Comparison of ENCODE assay signal across 2 cellular contexts in the genomic region with DNA sequence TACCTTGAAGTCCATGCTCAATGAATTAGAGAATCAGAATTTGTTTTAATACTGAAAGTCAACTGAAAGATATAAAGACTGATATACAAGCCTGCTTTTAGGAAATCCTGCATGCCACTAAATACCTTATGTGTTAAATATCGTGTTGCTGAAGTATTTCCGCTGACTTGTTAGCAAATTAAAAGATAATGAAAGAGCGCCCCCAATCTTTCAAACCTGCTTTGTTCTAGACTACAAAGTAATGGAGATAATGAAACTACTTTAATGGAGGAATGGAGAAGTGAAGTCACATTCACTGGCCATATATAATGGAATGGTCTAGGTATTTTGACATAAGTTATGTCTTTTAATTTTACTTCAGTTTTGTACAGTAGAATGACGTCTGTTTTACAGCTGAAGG.
TF ChIP-seq lines count a peak whose summit lies in the region.

No MANE protein-coding gene starts in this region.

TF ChIP-seq in HEK293, 187 proteins besides CTCF, POLR2A, EP300 and RAD21:
- TF ChIP-seq, protein P1, sequence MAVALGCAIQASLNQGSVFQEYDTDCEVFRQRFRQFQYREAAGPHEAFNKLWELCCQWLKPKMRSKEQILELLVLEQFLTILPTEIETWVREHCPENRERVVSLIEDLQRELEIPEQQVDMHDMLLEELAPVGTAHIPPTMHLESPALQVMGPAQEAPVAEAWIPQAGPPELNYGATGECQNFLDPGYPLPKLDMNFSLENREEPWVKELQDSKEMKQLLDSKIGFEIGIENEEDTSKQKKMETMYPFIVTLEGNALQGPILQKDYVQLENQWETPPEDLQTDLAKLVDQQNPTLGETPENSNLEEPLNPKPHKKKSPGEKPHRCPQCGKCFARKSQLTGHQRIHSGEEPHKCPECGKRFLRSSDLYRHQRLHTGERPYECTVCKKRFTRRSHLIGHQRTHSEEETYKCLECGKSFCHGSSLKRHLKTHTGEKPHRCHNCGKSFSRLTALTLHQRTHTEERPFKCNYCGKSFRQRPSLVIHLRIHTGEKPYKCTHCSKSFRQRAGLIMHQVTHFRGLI (tag by site-specific recombination; IDR thresholded peaks at IDR 0.05), result no peak
- TF ChIP-seq ZNF146 (tag by site-specific recombination; IDR thresholded peaks at IDR 0.05) (no peak), ZNF654 (tag by site-specific recombination; IDR thresholded peaks at IDR 0.05; ENCODE audit: low read depth) (0 out of 2 replicates have a peak, but pooled peaks have one; percentile 17)

TF ChIP-seq in endothelial cell of umbilical vein, 7 proteins besides CTCF, POLR2A, EP300 and RAD21:
- TF ChIP-seq MYC (IDR thresholded peaks at IDR 0.05; ENCODE audit: low read depth, low read length) (no peak), POLR2AphosphoS5 (IDR thresholded peaks at IDR 0.05; ENCODE audit: insufficient read depth, low read depth, low read length) (no peak), GATA2 (IDR thresholded peaks at IDR 0.05; ENCODE audit: insufficient read depth, insufficient read length, low read depth, low read length) (no peak), EZH2 (IDR thresholded peaks at IDR 0.05; ENCODE audit: borderline replicate concordance, low read depth, low read length, severe bottlenecking) (no peak), JUN (IDR thresholded peaks at IDR 0.05; ENCODE audit: borderline replicate concordance, insufficient read depth, insufficient read length, low read depth) (no peak), FOS (IDR thresholded peaks at IDR 0.05; ENCODE audit: borderline replicate concordance, insufficient read depth, low read length) (no peak)
- TF ChIP-seq, protein P2, sequence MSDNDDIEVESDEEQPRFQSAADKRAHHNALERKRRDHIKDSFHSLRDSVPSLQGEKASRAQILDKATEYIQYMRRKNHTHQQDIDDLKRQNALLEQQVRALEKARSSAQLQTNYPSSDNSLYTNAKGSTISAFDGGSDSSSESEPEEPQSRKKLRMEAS (IDR thresholded peaks at IDR 0.05; ENCODE audit: insufficient read depth, insufficient read length), result no peak
